Comparison of ENCODE assay signal across 1 cellular context in genomic region chr17:81733507-81734404, GRCh38.
A peak's percentile ranks its signal among the peaks of the same experiment; 100 is the strongest.
TF ChIP-seq lines count a peak whose summit lies in the region.

No MANE protein-coding gene starts in this region.

TF ChIP-seq in GM12878, 131 proteins besides CTCF, POLR2A, EP300 and RAD21:
- no peak for TF ChIP-seq SKIL (IDR thresholded peaks at IDR 0.05; ENCODE audit: low read depth, poor library complexity, severe bottlenecking)
- 0 out of 2 replicates have a peak, but pooled peaks have one; percentile 52 for TF ChIP-seq SMARCA5 (IDR thresholded peaks at IDR 0.05)
- peak; percentile 70; the same call in 1 of the 2 replicates for TF ChIP-seq PKNOX1 (IDR thresholded peaks at IDR 0.05)
- TF ChIP-seq SUZ12 (IDR thresholded peaks at IDR 0.05; ENCODE audit: unreplicated experiment) = no peak
- TF ChIP-seq CHD1 (IDR thresholded peaks at IDR 0.05; ENCODE audit: low read depth, low read length) = no peak
- TF ChIP-seq ZNF207 (IDR thresholded peaks at IDR 0.05; ENCODE audit: borderline replicate concordance) = 0 out of 2 replicates have a peak, but pooled peaks have one; percentile 35
- no peak for TF ChIP-seq NR2C1 (IDR thresholded peaks at IDR 0.05)
- 0 out of 2 replicates have a peak, but pooled peaks have one; percentile 36 for TF ChIP-seq GATAD2B (conservative IDR thresholded peaks at IDR 0.05; ENCODE audit: low read depth)
- peak in 1 of 2 experiments; percentile 21; a peak in 1 of 4 replicates for TF ChIP-seq BHLHE40 (IDR thresholded peaks at IDR 0.05; ENCODE audit: borderline replicate concordance in 1 of 2, low read depth in 2 of 2, low read length in 1 of 2)
- TF ChIP-seq YY1 (IDR thresholded peaks at IDR 0.05; ENCODE audit: low read depth, low read length) = 0 out of 2 replicates have a peak, but pooled peaks have one; percentile 36
- TF ChIP-seq CUX1 (IDR thresholded peaks at IDR 0.05; ENCODE audit: insufficient replicate concordance, low read depth, low read length) = no peak
- TF ChIP-seq PBX3 (IDR thresholded peaks at IDR 0.05; ENCODE audit: insufficient replicate concordance, low read depth, low read length) = peak; percentile 40
- 0 out of 2 replicates have a peak, but pooled peaks have one; percentile 15 for TF ChIP-seq HCFC1 (IDR thresholded peaks at IDR 0.05; ENCODE audit: low read length)
- peak; percentile 79 for TF ChIP-seq SMC3 (IDR thresholded peaks at IDR 0.05; ENCODE audit: borderline replicate concordance, low read length)
- 0 out of 2 replicates have a peak, but pooled peaks have one; percentile 28 for TF ChIP-seq NBN (IDR thresholded peaks at IDR 0.05)
